Comparison of ENCODE assay signal across 26 cellular contexts in genomic region chr22:48936391-48936790, GRCh38.
A peak's percentile ranks its signal among the peaks of the same experiment; 100 is the strongest.
DNase-seq lines count a peak whose midpoint lies in the region; ATAC-seq, FAIRE-seq and TF ChIP-seq lines count a peak whose summit lies in the region.
"Had no signal": no experiment of that assay in that cellular context is flagged by ENCODE, and none has a peak within 500 bp of the region (broad histone marks: within the 10 kb centered on the region; RNA-seq: fewer than 3 reads in every experiment).

No MANE protein-coding gene starts in this region.

- H3F3A ChIP-seq in smooth muscle cell (ENCODE audit: low read depth), result no peaks in the 10 kb centered on the region

- no peak overlapping the region for H3K27ac ChIP-seq in upper lobe of right lung
- no peak overlapping the region for H3K27ac ChIP-seq in smooth muscle cell (ENCODE audit: low read depth)
- H3K27ac ChIP-seq: 22Rv1, HL-60, KMS-11, RWPE1 had no signal

- TF ChIP-seq CTCF in bronchial epithelial cell (IDR thresholded peaks at IDR 0.05; ENCODE audit: insufficient read depth, low read length, severe bottlenecking) (no peak), osteocyte (IDR thresholded peaks at IDR 0.05) (no peak), upper lobe of right lung (IDR thresholded peaks at IDR 0.05) (no peak), smooth muscle cell (IDR thresholded peaks at IDR 0.05; ENCODE audit: borderline replicate concordance, insufficient read depth, poor library complexity, severe bottlenecking) (no peak)

- no peaks in the 10 kb centered on the region for H4K20me1 ChIP-seq in smooth muscle cell (ENCODE audit: low read depth)

- no peak overlapping the region for H3K27ac Mint-ChIP-seq in activated CD4-positive, alpha-beta memory T cell treated with anti-CD3 and anti-CD28 coated beads, Interleukin-2, amount 10 ng/mL, durations not matched to agents 7 days and 5 days
- no peak overlapping the region for H3K27ac Mint-ChIP-seq in activated CD4-positive, alpha-beta memory T cell treated with anti-CD3 and anti-CD28 coated beads for 36 hours
- H3K27ac Mint-ChIP-seq in osteocyte (ENCODE audit: unreplicated experiment), result no peak overlapping the region
- H3K27ac Mint-ChIP-seq in activated CD4-positive, alpha-beta T cell treated with anti-CD3 and anti-CD28 coated beads, Interleukin-2, amount 10 ng/mL, durations not matched to agents 24 days and 14 days, result no peak overlapping the region
- H3K27ac Mint-ChIP-seq: CD14-positive monocyte, IgD-negative memory B cell had no signal

- no peak for ATAC-seq in upper lobe of right lung

- H3K9me3 ChIP-seq in upper lobe of right lung (no peaks in the 10 kb centered on the region), smooth muscle cell (replicated peaks; ENCODE audit: low read depth) (peaks cover 4% of the 10 kb centered on the region)
- H3K9me3 ChIP-seq: BE2C had no signal

- H3K4me3 Mint-ChIP-seq in activated CD4-positive, alpha-beta memory T cell treated with anti-CD3 and anti-CD28 coated beads, Interleukin-2, amount 10 ng/mL, durations not matched to agents 7 days and 5 days, result no peak overlapping the region
- no peak overlapping the region for H3K4me3 Mint-ChIP-seq in activated CD4-positive, alpha-beta memory T cell treated with anti-CD3 and anti-CD28 coated beads for 36 hours
- no peak overlapping the region for H3K4me3 Mint-ChIP-seq in osteocyte (ENCODE audit: unreplicated experiment)
- H3K4me3 Mint-ChIP-seq in activated CD4-positive, alpha-beta T cell treated with anti-CD3 and anti-CD28 coated beads, Interleukin-2, amount 10 ng/mL, durations not matched to agents 24 days and 14 days, result no peak overlapping the region
- H3K4me3 Mint-ChIP-seq: CD14-positive monocyte, IgD-negative memory B cell had no signal

- no peaks in the 10 kb centered on the region for H3K79me2 ChIP-seq in smooth muscle cell (ENCODE audit: low read depth)

- no peaks in the 10 kb centered on the region for H3K9me3 Mint-ChIP-seq in activated CD4-positive, alpha-beta memory T cell treated with anti-CD3 and anti-CD28 coated beads, Interleukin-2, amount 10 ng/mL, durations not matched to agents 7 days and 5 days
- H3K9me3 Mint-ChIP-seq in activated CD4-positive, alpha-beta memory T cell treated with anti-CD3 and anti-CD28 coated beads for 36 hours, result peaks cover 5% of the 10 kb centered on the region
- peaks cover 20% of the 10 kb centered on the region for H3K9me3 Mint-ChIP-seq in osteocyte (ENCODE audit: unreplicated experiment)
- H3K9me3 Mint-ChIP-seq in activated CD4-positive, alpha-beta T cell treated with anti-CD3 and anti-CD28 coated beads, Interleukin-2, amount 10 ng/mL, durations not matched to agents 24 days and 14 days, result no peaks in the 10 kb centered on the region

- H3K27me3 ChIP-seq in bronchial epithelial cell (ENCODE audit: control insufficient read depth, insufficient read depth, low read length), result no peaks in the 10 kb centered on the region
- no peaks in the 10 kb centered on the region for H3K27me3 ChIP-seq in upper lobe of right lung
- H3K27me3 ChIP-seq in smooth muscle cell (ENCODE audit: low read depth), result no peaks in the 10 kb centered on the region
- H3K27me3 ChIP-seq: BE2C had no signal

- DNase-seq in activated CD4-positive, alpha-beta memory T cell treated with anti-CD3 and anti-CD28 coated beads, Interleukin-2, amount 10 ng/mL, durations not matched to agents 7 days and 5 days, result peak; percentile 7
- DNase-seq in activated CD4-positive, alpha-beta memory T cell treated with anti-CD3 and anti-CD28 coated beads for 36 hours, result no peak
- DNase-seq in bronchial epithelial cell (ENCODE audit: low read depth) (no peak), osteocyte (ENCODE audit: extremely low spot score, unreplicated experiment) (peak; percentile 38), upper lobe of right lung (peak; percentile 28), cerebellar cortex (ENCODE audit: low spot score) (no peak), smooth muscle cell (lab: John Stamatoyannopoulos, UW; ENCODE audit: unreplicated experiment) (no peak)
- no peak for DNase-seq in activated CD4-positive, alpha-beta T cell treated with anti-CD3 and anti-CD28 coated beads, Interleukin-2, amount 10 ng/mL, durations not matched to agents 24 days and 14 days
- DNase-seq: BE2C, Calu3, DMS79 treated with DMSO at 0.1 percent for 48 hours, MM.1S, NCI-H1048, NCI-H1417, NCI-H1694, NCI-H2029 treated with DMSO at 0.1 percent for 48 hours, NCI-H526 treated with DMSO at 0.1 percent for 48 hours, SHP77 had no signal

- H3K4me1 ChIP-seq in upper lobe of right lung (no peaks in the 10 kb centered on the region), smooth muscle cell (ENCODE audit: low read depth) (no peaks in the 10 kb centered on the region)
- H3K4me1 ChIP-seq: BE2C had no signal

- no peaks in the 10 kb centered on the region for H3K36me3 Mint-ChIP-seq in activated CD4-positive, alpha-beta memory T cell treated with anti-CD3 and anti-CD28 coated beads, Interleukin-2, amount 10 ng/mL, durations not matched to agents 7 days and 5 days (ENCODE audit: low read depth)
- H3K36me3 Mint-ChIP-seq in activated CD4-positive, alpha-beta memory T cell treated with anti-CD3 and anti-CD28 coated beads for 36 hours, result no peaks in the 10 kb centered on the region
- H3K36me3 Mint-ChIP-seq in osteocyte (ENCODE audit: unreplicated experiment), result peaks cover 3% of the 10 kb centered on the region
- no peaks in the 10 kb centered on the region for H3K36me3 Mint-ChIP-seq in activated CD4-positive, alpha-beta T cell treated with anti-CD3 and anti-CD28 coated beads, Interleukin-2, amount 10 ng/mL, durations not matched to agents 24 days and 14 days (ENCODE audit: low read depth)
- H3K36me3 Mint-ChIP-seq: CD14-positive monocyte, IgD-negative memory B cell had no signal

- no peak overlapping the region for H2AFZ ChIP-seq in smooth muscle cell (ENCODE audit: low read depth)

- FAIRE-seq in bronchial epithelial cell (lab: Jason Lieb, UNC), result peak; percentile 23
- FAIRE-seq: GM19239, H1 had no signal

- no peak overlapping the region for H3K9ac ChIP-seq in smooth muscle cell (ENCODE audit: low read depth)
- H3K9ac ChIP-seq: KMS-11 had no signal

- no peaks in the 10 kb centered on the region for H3K4me1 Mint-ChIP-seq in activated CD4-positive, alpha-beta memory T cell treated with anti-CD3 and anti-CD28 coated beads, Interleukin-2, amount 10 ng/mL, durations not matched to agents 7 days and 5 days
- no peaks in the 10 kb centered on the region for H3K4me1 Mint-ChIP-seq in activated CD4-positive, alpha-beta memory T cell treated with anti-CD3 and anti-CD28 coated beads for 36 hours (ENCODE audit: low read depth)
- H3K4me1 Mint-ChIP-seq in osteocyte (ENCODE audit: unreplicated experiment), result no peaks in the 10 kb centered on the region
- H3K4me1 Mint-ChIP-seq in activated CD4-positive, alpha-beta T cell treated with anti-CD3 and anti-CD28 coated beads, Interleukin-2, amount 10 ng/mL, durations not matched to agents 24 days and 14 days, result no peaks in the 10 kb centered on the region
- H3K4me1 Mint-ChIP-seq: CD14-positive monocyte, IgD-negative memory B cell had no signal

- CTCF ChIA-PET in activated CD4-positive, alpha-beta memory T cell treated with anti-CD3 and anti-CD28 coated beads, Interleukin-2, amount 10 ng/mL, durations not matched to agents 7 days and 5 days (lab: Charles Lee), result no interaction called here
- CTCF ChIA-PET in activated CD4-positive, alpha-beta memory T cell treated with anti-CD3 and anti-CD28 coated beads for 36 hours (lab: Charles Lee), result no interaction called here

- no peak overlapping the region for H3K4me2 ChIP-seq in smooth muscle cell
- H3K4me2 ChIP-seq: KMS-11 had no signal

- intact Hi-C loops in activated CD4-positive, alpha-beta memory T cell treated with anti-CD3 and anti-CD28 coated beads for 36 hours (cut with micrococcal nuclease), result no loop called here
- intact Hi-C loops in upper lobe of right lung (cut with DNase I), result no loop called here
- intact Hi-C loops in activated CD4-positive, alpha-beta T cell treated with anti-CD3 and anti-CD28 coated beads, Interleukin-2, amount 10 ng/mL, durations not matched to agents 24 days and 14 days (cut with micrococcal nuclease), result no loop called here

- POLR2A ChIA-PET in activated CD4-positive, alpha-beta memory T cell treated with anti-CD3 and anti-CD28 coated beads, Interleukin-2, amount 10 ng/mL, durations not matched to agents 7 days and 5 days (lab: Charles Lee), result no interaction called here
- POLR2A ChIA-PET in activated CD4-positive, alpha-beta memory T cell treated with anti-CD3 and anti-CD28 coated beads for 36 hours (lab: Charles Lee), result no interaction called here

- H3K36me3 ChIP-seq in bronchial epithelial cell (ENCODE audit: control insufficient read depth, insufficient read depth, low read length), result no peaks in the 10 kb centered on the region
- H3K36me3 ChIP-seq in upper lobe of right lung, result no peaks in the 10 kb centered on the region
- no peaks in the 10 kb centered on the region for H3K36me3 ChIP-seq in smooth muscle cell (ENCODE audit: low read depth)
- H3K36me3 ChIP-seq: BE2C had no signal

- no peak overlapping the region for H3K4me3 ChIP-seq in bronchial epithelial cell (ENCODE audit: low read depth, low read length)
- H3K4me3 ChIP-seq in upper lobe of right lung, result no peak overlapping the region
- H3K4me3 ChIP-seq in smooth muscle cell, result no peak overlapping the region

- 84% methylated on average over 4 of the region's 4 CpGs for WGBS in smooth muscle cell (ENCODE audit: low lambda C conversion rate)

- H3K27me3 Mint-ChIP-seq in activated CD4-positive, alpha-beta memory T cell treated with anti-CD3 and anti-CD28 coated beads, Interleukin-2, amount 10 ng/mL, durations not matched to agents 7 days and 5 days, result no peaks in the 10 kb centered on the region
- peaks cover 17% of the 10 kb centered on the region for H3K27me3 Mint-ChIP-seq in activated CD4-positive, alpha-beta memory T cell treated with anti-CD3 and anti-CD28 coated beads for 36 hours
- H3K27me3 Mint-ChIP-seq in osteocyte (ENCODE audit: unreplicated experiment), result peaks cover 3% of the 10 kb centered on the region
- H3K27me3 Mint-ChIP-seq in activated CD4-positive, alpha-beta T cell treated with anti-CD3 and anti-CD28 coated beads, Interleukin-2, amount 10 ng/mL, durations not matched to agents 24 days and 14 days, result no peaks in the 10 kb centered on the region

Comparison
In these comparisons a context has a peak if more than half of its experiments do, and no peak if none do; other contexts are left out.
1. DNase-seq: peak in activated CD4-positive, alpha-beta memory T cell treated with anti-CD3 and anti-CD28 coated beads, Interleukin-2, amount 10 ng/mL, durations not matched to agents 7 days and 5 days (single experiment), osteocyte (single experiment) and upper lobe of right lung (single experiment); none in activated CD4-positive, alpha-beta memory T cell treated with anti-CD3 and anti-CD28 coated beads for 36 hours (single experiment), bronchial epithelial cell (single experiment), cerebellar cortex (single experiment), activated CD4-positive, alpha-beta T cell treated with anti-CD3 and anti-CD28 coated beads, Interleukin-2, amount 10 ng/mL, durations not matched to agents 24 days and 14 days (single experiment) and smooth muscle cell (single experiment).